19 cellular contexts compared by ENCODE assay signal in genomic region chr20:24619212-24619611, GRCh38.
DNase-seq lines count a peak whose midpoint lies in the region; ATAC-seq and TF ChIP-seq lines count a peak whose summit lies in the region.
"Had no signal": no experiment of that assay in that cellular context is flagged by ENCODE, and none has a peak within 500 bp of the region (broad histone marks: within the 10 kb centered on the region; RNA-seq: fewer than 3 reads in every experiment).

No MANE protein-coding gene starts in this region.

- no peaks in the 10 kb centered on the region for H3K9me2 ChIP-seq in MM.1S (replicated peaks; ENCODE audit: insufficient read depth, low read length)

- H4K20me1 ChIP-seq in MM.1S (ENCODE audit: insufficient read depth, low read length): no peaks in the 10 kb centered on the region

- CTCF ChIA-PET in activated B cell treated with CpG ODN at 0.5 μM for 24 hours (lab: Charles Lee): no interaction called here

- no peaks in the 10 kb centered on the region for H3K9me3 ChIP-seq in MM.1S (replicated peaks; ENCODE audit: insufficient read depth, low read length)
- H3K9me3 ChIP-seq: gastrocnemius medialis, ovary had no signal

- no peaks in the 10 kb centered on the region for H3K9me3 Mint-ChIP-seq in activated B cell treated with CpG ODN at 0.5 μM for 24 hours
- H3K9me3 Mint-ChIP-seq: activated T-helper 1 cell treated with anti-CD3 and anti-CD28 coated beads, Interleukin-12 subunit alpha, Interleukin-12 subunit beta, Interleukin-2, Interleukin-4 antibody, amounts not matched to agents 30 ng/mL and 10 ng/mL and 1 ng/mL, durations not matched to agents 14 hours and 24 hours and 36 hours had no signal

- peaks cover 11% of the 10 kb centered on the region for H3K4me1 Mint-ChIP-seq in activated B cell treated with CpG ODN at 0.5 μM for 24 hours

- no peaks in the 10 kb centered on the region for H3K36me3 Mint-ChIP-seq in activated B cell treated with CpG ODN at 0.5 μM for 24 hours (ENCODE audit: low read depth)

- H3F3A ChIP-seq in MM.1S (ENCODE audit: insufficient read depth, low read length): no peaks in the 10 kb centered on the region

- H3K27me3 Mint-ChIP-seq in activated B cell treated with CpG ODN at 0.5 μM for 24 hours: peaks cover 3% of the 10 kb centered on the region

- DNase-seq in Ammon's horn (ENCODE audit: low spot score): peak; percentile 75
- no peak for DNase-seq in activated B cell treated with CpG ODN at 0.5 μM for 24 hours
- DNase-seq in activated CD8-positive, alpha-beta memory T cell treated with anti-CD3 and anti-CD28 coated beads for 24 hours: no peak
- DNase-seq in MM.1S: no peak
- DNase-seq in UCSD-AML1 (lab: John Stamatoyannopoulos, UW; ENCODE audit: unreplicated experiment): no peak
- DNase-seq in DMS53 (lab: John Stamatoyannopoulos, UW): no peak
- DNase-seq: activated CD8-positive, alpha-beta T cell treated with anti-CD3 and anti-CD28 coated beads, Interleukin-2, amount 10 ng/mL, durations not matched to agents 7 days and 5 days; brain microvascular endothelial cell; dorsolateral prefrontal cortex; gastrocnemius medialis; NCI-H1092; NCI-H774; ovary; stimulated activated CD4-positive, alpha-beta T cell treated with anti-CD3 and anti-CD28 coated beads, Interleukin-4, amount 100 ng/mL, for 4 hours; stimulated activated CD8-positive, alpha-beta memory T cell treated with anti-CD3 and anti-CD28 coated beads, Interleukin-4, amount 100 ng/mL, for 48 hours had no signal

- intact Hi-C loops in activated B cell treated with CpG ODN at 0.5 μM for 24 hours (cut with micrococcal nuclease): no loop called here

- no peak overlapping the region for H3K4me3 ChIP-seq in MM.1S (ENCODE audit: low read length)
- H3K4me3 ChIP-seq: dorsolateral prefrontal cortex, gastrocnemius medialis, ovary had no signal

- H3K9ac ChIP-seq in MM.1S (ENCODE audit: low read length): no peak overlapping the region

- no peak for TF ChIP-seq CTCF in activated B cell treated with CpG ODN at 0.5 μM for 24 hours (IDR thresholded peaks at IDR 0.05)
- TF ChIP-seq CTCF in MM.1S (IDR thresholded peaks at IDR 0.05; ENCODE audit: low read length): no peak

- no peaks in the 10 kb centered on the region for H3K27me3 ChIP-seq in MM.1S (replicated peaks; ENCODE audit: insufficient read depth, low read length)
- H3K27me3 ChIP-seq: brain microvascular endothelial cell, dorsolateral prefrontal cortex, gastrocnemius medialis, ovary had no signal

- ATAC-seq in GM18508 (IDR thresholded peaks at IDR 0.05; ENCODE audit: insufficient read depth, unreplicated experiment) (peak; percentile 63), HG03103 (IDR thresholded peaks at IDR 0.05; ENCODE audit: low read depth, unreplicated experiment) (peak; percentile 60), activated B cell treated with CpG ODN at 0.5 μM for 24 hours (ENCODE audit: low read depth) (peak; percentile 45)
- ATAC-seq: activated CD8-positive, alpha-beta T cell treated with anti-CD3 and anti-CD28 coated beads, Interleukin-2, amount 10 ng/mL, durations not matched to agents 7 days and 5 days; gastrocnemius medialis had no signal

- H3K4me3 Mint-ChIP-seq in activated B cell treated with CpG ODN at 0.5 μM for 24 hours: no peak overlapping the region
- H3K4me3 Mint-ChIP-seq: activated CD8-positive, alpha-beta T cell treated with anti-CD3 and anti-CD28 coated beads, Interleukin-2, amount 10 ng/mL, durations not matched to agents 7 days and 5 days; activated T-helper 1 cell treated with anti-CD3 and anti-CD28 coated beads, Interleukin-12 subunit alpha, Interleukin-12 subunit beta, Interleukin-2, Interleukin-4 antibody, amounts not matched to agents 30 ng/mL and 10 ng/mL and 1 ng/mL, durations not matched to agents 14 hours and 24 hours and 36 hours had no signal

- POLR2A ChIA-PET in activated B cell treated with CpG ODN at 0.5 μM for 24 hours (lab: Charles Lee): interaction anchor here (1.2 kb wide), 1 partner anchor 10 kb away, joined by 5 read pairs; no protein-coding TSS in a partner anchor

- no peaks in the 10 kb centered on the region for H3K4me1 ChIP-seq in MM.1S (ENCODE audit: low read length)
- H3K4me1 ChIP-seq: gastrocnemius medialis had no signal

- no peak overlapping the region for H3K27ac Mint-ChIP-seq in activated B cell treated with CpG ODN at 0.5 μM for 24 hours
- H3K27ac Mint-ChIP-seq: activated CD8-positive, alpha-beta T cell treated with anti-CD3 and anti-CD28 coated beads, Interleukin-2, amount 10 ng/mL, durations not matched to agents 7 days and 5 days; activated T-helper 1 cell treated with anti-CD3 and anti-CD28 coated beads, Interleukin-12 subunit alpha, Interleukin-12 subunit beta, Interleukin-2, Interleukin-4 antibody, amounts not matched to agents 30 ng/mL and 10 ng/mL and 1 ng/mL, durations not matched to agents 14 hours and 24 hours and 36 hours had no signal

- H3K36me3 ChIP-seq in MM.1S (replicated peaks; ENCODE audit: insufficient read depth, low read length): no peaks in the 10 kb centered on the region
- H3K36me3 ChIP-seq: brain microvascular endothelial cell, gastrocnemius medialis, ovary had no signal

- no peak overlapping the region for H2AFZ ChIP-seq in MM.1S (ENCODE audit: low read length)

- no peak overlapping the region for H3K4me2 ChIP-seq in MM.1S (ENCODE audit: low read depth, low read length)

- H3K79me2 ChIP-seq in MM.1S (ENCODE audit: low read length): no peaks in the 10 kb centered on the region

- H3K27ac ChIP-seq in MM.1S (ENCODE audit: low read length): no peak overlapping the region
- H3K27ac ChIP-seq: brain microvascular endothelial cell, gastrocnemius medialis, ovary, VCaP had no signal
